30 cellular contexts compared by ENCODE assay signal in genomic region chr13:102190930-102191329, GRCh38.
"Had no signal": no experiment of that assay in that cellular context is flagged by ENCODE, and none has a peak within 500 bp of the region (broad histone marks: within the 10 kb centered on the region; RNA-seq: fewer than 3 reads in every experiment).

No MANE protein-coding gene starts in this region.

- H3K27me3 Mint-ChIP-seq: activated CD4-positive, alpha-beta T cell treated with anti-CD3 and anti-CD28 coated beads, Interleukin-2, amount 10 ng/mL, durations not matched to agents 24 days and 14 days had no signal

- ATAC-seq: activated CD8-positive, alpha-beta T cell treated with anti-CD3 and anti-CD28 coated beads for 36 hours; activated T-cell treated with anti-CD3 and anti-CD28 coated beads, Interleukin-2, amount 50 U/mL, for 72 hours; K562; Panc1 had no signal

- H3K9ac ChIP-seq: SK-N-SH had no signal

- H3K9me3 ChIP-seq: ascending aorta, SJSA1 had no signal

- H3K27me3 ChIP-seq: ascending aorta, MG63, SJSA1 had no signal

- H3K4me2 ChIP-seq: SK-N-SH had no signal

- H3K4me1 ChIP-seq: ascending aorta, SJSA1 had no signal

- H3K27ac ChIP-seq: ascending aorta, SJSA1 had no signal

- H3K9me3 Mint-ChIP-seq: activated CD4-positive, alpha-beta T cell treated with anti-CD3 and anti-CD28 coated beads, Interleukin-2, amount 10 ng/mL, durations not matched to agents 24 days and 14 days; activated CD8-positive, alpha-beta T cell treated with anti-CD3 and anti-CD28 coated beads for 36 hours; activated T-helper 2 cell treated with anti-CD3 and anti-CD28 coated beads, Interferon-gamma antibody, Interleukin-2, Interleukin-4, amounts not matched to agents 10 μg/mL and 5 μg/mL and 100 μg/mL, durations not matched to agents 14 hours and 24 hours and 36 hours; T-helper 1 cell treated with Interleukin-12 subunit alpha and Interleukin-12 subunit beta and Interleukin-4 antibody, amounts not matched to agents 30 μg/mL and 1 μg/mL, for 36 hours; T-helper 2 cell treated with Interferon-gamma antibody and Interleukin-4, amounts not matched to agents 5 μg/mL and 100 μg/mL, for 36 hours had no signal

- H3K27ac Mint-ChIP-seq: activated CD4-positive, alpha-beta T cell treated with anti-CD3 and anti-CD28 coated beads, Interleukin-2, amount 10 ng/mL, durations not matched to agents 24 days and 14 days; activated CD8-positive, alpha-beta T cell treated with anti-CD3 and anti-CD28 coated beads for 36 hours; activated naive CD4-positive, alpha-beta T cell treated with anti-CD3 and anti-CD28 coated beads, Interleukin-2, amount 50 U/mL, for 24 hours; activated naive CD8-positive, alpha-beta T cell treated with anti-CD3 and anti-CD28 coated beads, Interleukin-2, amount 10 ng/mL, durations not matched to agents 7 days and 5 days; activated T-cell treated with anti-CD3 and anti-CD28 coated beads, Interleukin-2, amount 50 U/mL, for 72 hours; activated T-helper 2 cell treated with anti-CD3 and anti-CD28 coated beads, Interferon-gamma antibody, Interleukin-2, Interleukin-4, amounts not matched to agents 10 μg/mL and 5 μg/mL and 100 μg/mL, durations not matched to agents 14 hours and 24 hours and 36 hours; T-helper 1 cell treated with Interleukin-12 subunit alpha and Interleukin-12 subunit beta and Interleukin-4 antibody, amounts not matched to agents 30 μg/mL and 1 μg/mL, for 36 hours; T-helper 2 cell treated with Interferon-gamma antibody and Interleukin-4, amounts not matched to agents 5 μg/mL and 100 μg/mL, for 36 hours had no signal

- DNase-seq: activated CD4-positive, alpha-beta T cell treated with anti-CD3 and anti-CD28 coated beads, Interleukin-2, amount 10 ng/mL, durations not matched to agents 24 days and 14 days; activated CD4-positive, alpha-beta T cell treated with anti-CD3 and anti-CD28 coated beads, Interleukin-2, amount 50 U/mL, for 4 hours; activated CD8-positive, alpha-beta T cell treated with anti-CD3 and anti-CD28 coated beads for 36 hours; activated gamma-delta T cell; activated naive CD4-positive, alpha-beta T cell treated with Interleukin-2 at 50 U/mL for 16 hours; activated naive CD8-positive, alpha-beta T cell treated with anti-CD3 and anti-CD28 coated beads, Interleukin-2, amount 10 ng/mL, durations not matched to agents 7 days and 5 days; activated T-cell treated with anti-CD3 and anti-CD28 coated beads, Interleukin-2, amount 50 U/mL, for 1 hour; activated T-cell treated with anti-CD3 and anti-CD28 coated beads, Interleukin-2, amount 50 U/mL, for 72 hours; amygdala; MG63; NCI-H1048; NCI-H1105 treated with DMSO at 0.1 percent for 48 hours; NCI-H1436; NCI-H1694; NCI-H1930; NCI-H2081 treated with DMSO at 0.1 percent for 48 hours; NCI-H226; NCI-H446 treated with DMSO at 0.1 percent for 48 hours; NCI-H526; SHP77 treated with DMSO at 0.1 percent for 48 hours; SK-N-SH had no signal

- H3K4me3 Mint-ChIP-seq: activated CD4-positive, alpha-beta T cell treated with anti-CD3 and anti-CD28 coated beads, Interleukin-2, amount 10 ng/mL, durations not matched to agents 24 days and 14 days; activated CD8-positive, alpha-beta T cell treated with anti-CD3 and anti-CD28 coated beads for 36 hours; activated naive CD4-positive, alpha-beta T cell treated with anti-CD3 and anti-CD28 coated beads, Interleukin-2, amount 50 U/mL, for 24 hours; activated naive CD8-positive, alpha-beta T cell treated with anti-CD3 and anti-CD28 coated beads, Interleukin-2, amount 10 ng/mL, durations not matched to agents 7 days and 5 days; activated T-cell treated with anti-CD3 and anti-CD28 coated beads, Interleukin-2, amount 50 U/mL, for 72 hours; T-helper 1 cell treated with Interleukin-12 subunit alpha and Interleukin-12 subunit beta and Interleukin-4 antibody, amounts not matched to agents 30 μg/mL and 1 μg/mL, for 36 hours; T-helper 2 cell treated with Interferon-gamma antibody and Interleukin-4, amounts not matched to agents 5 μg/mL and 100 μg/mL, for 36 hours had no signal

- H3K36me3 ChIP-seq: ascending aorta, MG63, SJSA1 had no signal

- H3K36me3 Mint-ChIP-seq: activated naive CD4-positive, alpha-beta T cell treated with anti-CD3 and anti-CD28 coated beads, Interleukin-2, amount 50 U/mL, for 24 hours; activated naive CD8-positive, alpha-beta T cell treated with anti-CD3 and anti-CD28 coated beads, Interleukin-2, amount 10 ng/mL, durations not matched to agents 7 days and 5 days had no signal

- H3K4me1 Mint-ChIP-seq: activated CD4-positive, alpha-beta T cell treated with anti-CD3 and anti-CD28 coated beads, Interleukin-2, amount 10 ng/mL, durations not matched to agents 24 days and 14 days; activated naive CD4-positive, alpha-beta T cell treated with anti-CD3 and anti-CD28 coated beads, Interleukin-2, amount 50 U/mL, for 24 hours; activated naive CD8-positive, alpha-beta T cell treated with anti-CD3 and anti-CD28 coated beads, Interleukin-2, amount 10 ng/mL, durations not matched to agents 7 days and 5 days had no signal

- H3K4me3 ChIP-seq: ascending aorta, K562, MG63, SJSA1 had no signal

- FAIRE-seq: K562, TTC549 had no signal
